ENCODE assay signal across 8 cellular contexts in the genomic region with DNA sequence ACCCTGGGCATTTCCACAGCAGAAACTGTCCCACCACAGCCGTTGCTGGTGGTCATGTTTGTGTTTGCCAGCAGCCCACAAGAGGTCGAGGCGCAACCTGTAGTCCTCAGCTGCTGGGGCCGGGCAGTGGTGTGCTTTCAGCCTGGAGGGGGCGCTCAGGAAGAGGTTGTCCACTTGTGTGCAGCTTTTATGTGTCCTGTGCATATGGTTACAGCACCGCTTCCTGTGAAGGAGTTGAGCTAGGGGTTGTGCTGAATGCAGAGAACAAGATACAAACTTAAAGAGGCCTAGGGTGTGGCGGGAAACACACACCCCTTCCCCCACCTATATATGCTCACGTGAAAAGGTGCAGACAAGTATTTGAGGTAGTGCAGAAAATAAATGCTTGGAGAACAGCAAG. TPM values are rescaled to one million over a fixed set of nuclear protein-coding genes. Genes with fewer than 3 reads are reported as not detected.
A peak's percentile ranks its signal among the peaks of the same experiment; 100 is the strongest.
DNase-seq lines count a peak whose midpoint lies in the region; ATAC-seq and TF ChIP-seq lines count a peak whose summit lies in the region.

No MANE protein-coding gene starts in this region.

- ATAC-seq in SK-N-SH treated with all-trans-retinoic acid at 6 μM for 48 hours (peak; percentile 40; the same call in 1 of the 3 replicates), HG02571 (IDR thresholded peaks at IDR 0.05; ENCODE audit: unreplicated experiment) (no peak)
- ATAC-seq in activated naive CD4-positive, alpha-beta T cell treated with anti-CD3 and anti-CD28 coated beads, Interleukin-2, amount 50 U/mL, for 72 hours: peak; percentile 35 to 68

- no peaks in the 10 kb centered on the region for H4K20me1 ChIP-seq in hepatocyte (ENCODE audit: insufficient read depth, poor library complexity, severe bottlenecking)

- H3K9me3 ChIP-seq in skeletal muscle tissue (ENCODE audit: control insufficient read depth in 3 of 3, low read length in 3 of 3): no peaks in the 10 kb centered on the region
- no peaks in the 10 kb centered on the region for H3K9me3 ChIP-seq in hepatocyte (ENCODE audit: low read depth)

- no peak overlapping the region for H3K4me2 ChIP-seq in hepatocyte

- H2AFZ ChIP-seq in hepatocyte: no peak overlapping the region

- WGBS in hepatocyte (ENCODE audit: low lambda C conversion rate, missing lambda C conversion rate): 64% methylated on average over 8 of the region's 8 CpGs

- H3K79me2 ChIP-seq in hepatocyte: peaks cover 4% of the 10 kb centered on the region

- no peak overlapping the region for H3K4me3 ChIP-seq in GM06990 (replicated peaks; ENCODE audit: low read depth, low read length)
- H3K4me3 ChIP-seq in skeletal muscle tissue (ENCODE audit: low read length in 3 of 3): peak overlapping the region in 1 of 3 donors; percentile 13
- no peak overlapping the region for H3K4me3 ChIP-seq in hepatocyte

- peak overlapping the region; percentile 40 to 68 for H3K27ac Mint-ChIP-seq in activated naive CD4-positive, alpha-beta T cell treated with anti-CD3 and anti-CD28 coated beads, Interleukin-2, amount 50 U/mL, for 72 hours

- DNase-seq in GM06990 (ENCODE audit: extremely low read depth, insufficient read length): no peak
- peak in 1 of 2 donors; percentile 67 for DNase-seq in activated naive CD4-positive, alpha-beta T cell treated with anti-CD3 and anti-CD28 coated beads, Interleukin-2, amount 50 U/mL, for 72 hours (ENCODE audit: low spot score in 2 of 2)
- DNase-seq in GM03348 (ENCODE audit: low spot score): no peak
- DNase-seq in mucosa of gallbladder (ENCODE audit: low spot score): no peak
- no peak for DNase-seq in hepatocyte (ENCODE audit: low spot score)

- H3K36me3 Mint-ChIP-seq in activated naive CD4-positive, alpha-beta T cell treated with anti-CD3 and anti-CD28 coated beads, Interleukin-2, amount 50 U/mL, for 72 hours: peaks cover 10 to 28% of the 10 kb centered on the region in 2 donors

- no peaks in the 10 kb centered on the region for H3K27me3 ChIP-seq in GM06990 (replicated peaks; ENCODE audit: control insufficient read depth, insufficient read depth, low read length)
- H3K27me3 ChIP-seq in skeletal muscle tissue (ENCODE audit: control insufficient read depth in 3 of 3, insufficient read depth in 3 of 3, low read length in 3 of 3): no peaks in the 10 kb centered on the region
- H3K27me3 ChIP-seq in hepatocyte: no peaks in the 10 kb centered on the region

- peak; percentile 33 for TF ChIP-seq CTCF in GM06990 (IDR thresholded peaks at IDR 0.05; ENCODE audit: insufficient read depth, low read length, poor library complexity, severe bottlenecking)
- TF ChIP-seq CTCF in hepatocyte (IDR thresholded peaks at IDR 0.05; ENCODE audit: poor library complexity): no peak

- H3K36me3 ChIP-seq in GM06990 (ENCODE audit: control insufficient read depth, insufficient read depth, low read length): peaks cover under 1% of the 10 kb centered on the region
- H3K36me3 ChIP-seq in skeletal muscle tissue (ENCODE audit: control insufficient read depth in 3 of 3, insufficient read depth in 3 of 3, low read length in 3 of 3): no peaks in the 10 kb centered on the region
- no peaks in the 10 kb centered on the region for H3K36me3 ChIP-seq in hepatocyte (replicated peaks; ENCODE audit: insufficient read depth, low read depth)

- H3K9me3 Mint-ChIP-seq in activated naive CD4-positive, alpha-beta T cell treated with anti-CD3 and anti-CD28 coated beads, Interleukin-2, amount 50 U/mL, for 72 hours: no peaks in the 10 kb centered on the region

- H3K27ac ChIP-seq in skeletal muscle tissue (ENCODE audit: low read depth, low read length) (peak overlapping the region; percentile 92), hepatocyte (no peak overlapping the region)

- no peaks in the 10 kb centered on the region for H3K9me2 ChIP-seq in hepatocyte (replicated peaks; ENCODE audit: insufficient read depth)

- H3K9ac ChIP-seq in skeletal muscle tissue (ENCODE audit: low read depth in 1 of 3, low read length in 3 of 3): peak overlapping the region in 2 of 3 donors; percentile 57 to 79

- H3K4me1 ChIP-seq in skeletal muscle tissue (ENCODE audit: control insufficient read depth in 3 of 3, insufficient read depth in 3 of 3, low read length in 3 of 3) (peaks cover 69 to 82% (median 81%) of the 10 kb centered on the region in 3 donors), hepatocyte (ENCODE audit: insufficient read depth) (peaks cover 11% of the 10 kb centered on the region)

TF ChIP-seq in SK-N-SH treated with all-trans-retinoic acid at 6 μM for 48 hours, 23 proteins besides CTCF, POLR2A, EP300 and RAD21:
- TF ChIP-seq ZFP3 (CRISPR knock-in tag; IDR thresholded peaks at IDR 0.05) (no peak), ZNF70 (CRISPR knock-in tag; IDR thresholded peaks at IDR 0.05) (no peak), ESRRG (CRISPR knock-in tag; IDR thresholded peaks at IDR 0.05) (no peak), PPARA (CRISPR knock-in tag; IDR thresholded peaks at IDR 0.05; ENCODE audit: borderline replicate concordance) (no peak)

RNA-seq across cellular contexts. Expression of a gene that starts 29.5 kb away (rescaled TPM):
- total RNA-seq in activated naive CD4-positive, alpha-beta T cell treated with anti-CD3 and anti-CD28 coated beads, Interleukin-2, amount 50 U/mL, for 72 hours: 100 to 1,000 TPM in 1 of 2 donors, 10 to 100 TPM in 1; 77.0 to 181 TPM
- total RNA-seq in skeletal muscle tissue: 9.9 TPM
- total RNA-seq in mucosa of gallbladder: 100 TPM
- total RNA-seq in hepatocyte: 15.4 and 21.6 TPM in 2 replicates
- 26.2 and 35.2 TPM in 2 replicates for polyA plus RNA-seq in hepatocyte
